9 cellular contexts compared by ENCODE assay signal in the genomic region with DNA sequence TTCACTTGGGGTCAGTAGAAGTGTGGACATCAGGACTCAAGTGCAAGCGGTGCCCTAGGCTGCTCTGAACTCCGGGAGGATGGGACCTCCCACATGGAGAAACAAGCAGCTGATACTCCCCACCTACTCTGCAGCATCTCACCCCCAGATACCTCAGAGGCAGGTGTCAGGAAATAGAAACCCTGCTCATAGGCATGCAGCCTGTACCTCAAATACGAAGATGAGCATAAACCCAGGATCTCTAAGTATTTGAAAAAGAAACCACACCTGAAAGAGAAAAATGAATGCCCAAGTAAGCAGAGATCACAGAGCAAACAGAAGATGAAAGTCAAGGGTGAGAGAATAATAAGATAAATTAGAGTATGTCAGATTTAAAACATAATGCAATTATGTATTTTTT.
"Had no signal": no experiment of that assay in that cellular context is flagged by ENCODE, and none has a peak within 500 bp of the region (broad histone marks: within the 10 kb centered on the region; RNA-seq: fewer than 3 reads in every experiment).

No MANE protein-coding gene starts in this region.

- H3K4me3 ChIP-seq: GM23248, HAP-1 had no signal

- ATAC-seq: HCT116, HepG2 had no signal

- H2AFZ ChIP-seq: GM23248 had no signal

- H3K36me3 ChIP-seq: HAP-1 had no signal

- H3K9me3 ChIP-seq: HAP-1 had no signal

- FAIRE-seq: HepG2 had no signal

- DNase-seq: GM23248, GOT3, H7, HFFc6, KBM-7 had no signal

- H3K4me1 ChIP-seq: HAP-1 had no signal

- H3K9ac ChIP-seq: GM23248 had no signal

- H3K27ac ChIP-seq: GM23248, HL-60 had no signal
